In the genomic region with DNA sequence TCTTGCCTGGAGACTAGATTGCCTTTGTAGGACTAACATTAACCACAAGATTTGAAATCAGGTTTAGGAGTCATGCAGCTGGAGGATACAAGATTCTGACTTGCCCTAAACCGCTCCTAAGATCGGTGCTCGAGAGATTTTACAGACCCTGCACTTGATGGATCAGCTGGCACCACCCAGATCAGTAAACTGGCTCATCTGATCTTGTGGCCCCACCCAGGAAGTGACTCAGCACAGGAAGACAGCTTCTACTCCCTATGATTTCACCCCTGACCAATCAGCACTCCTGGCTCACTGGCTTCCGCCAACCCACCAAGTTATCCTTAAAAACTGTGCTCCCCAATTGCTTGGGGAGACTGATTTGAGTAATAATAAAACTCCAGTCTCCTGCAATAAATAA, we compare ENCODE assay signal across 10 cellular contexts. TPM values are rescaled to one million over a fixed set of nuclear protein-coding genes. Genes with fewer than 3 reads are reported as not detected.
A peak's percentile ranks its signal among the peaks of the same experiment; 100 is the strongest.
DNase-seq lines count a peak whose midpoint lies in the region; ATAC-seq, FAIRE-seq and TF ChIP-seq lines count a peak whose summit lies in the region.
"Had no signal": no experiment of that assay in that cellular context is flagged by ENCODE, and none has a peak within 500 bp of the region (broad histone marks: within the 10 kb centered on the region; RNA-seq: fewer than 3 reads in every experiment).

No MANE protein-coding gene starts in this region.

- H3K27me3 ChIP-seq in bronchial epithelial cell (ENCODE audit: control insufficient read depth, insufficient read depth, low read length): no peaks in the 10 kb centered on the region
- no peaks in the 10 kb centered on the region for H3K27me3 ChIP-seq in prostate gland (replicated peaks; ENCODE audit: insufficient read depth)

- no peak overlapping the region for H3K4me3 ChIP-seq in bronchial epithelial cell (ENCODE audit: low read depth, low read length)
- H3K4me3 ChIP-seq in prostate gland: no peak overlapping the region

- peak overlapping the region; percentile 73 for H3K27ac ChIP-seq in RWPE1
- H3K27ac ChIP-seq in prostate gland: peak overlapping the region in 1 of 2 donors; percentile 89

- DNase-seq in activated CD4-positive, alpha-beta T cell treated with anti-CD3 and anti-CD28 coated beads for 48 hours: peak; percentile 56
- no peak for DNase-seq in activated CD4-positive, alpha-beta T cell treated with anti-CD3 and anti-CD28 coated beads for 1 hour
- DNase-seq in RWPE1 (ENCODE audit: low spot score) (no peak), bronchial epithelial cell (ENCODE audit: low read depth) (peak; percentile 29), prostate gland (ENCODE audit: low spot score) (no peak)
- peak; percentile 50 for DNase-seq in stimulated activated naive CD8-positive, alpha-beta T cell treated with anti-CD3 and anti-CD28 coated beads, Interleukin-15, Interleukin-2, amounts not matched to agents 100 U/mL and 50 U/mL, for 24 hours
- DNase-seq: aorta, C1 segment of cervical spinal cord had no signal

- no peak for ATAC-seq in stimulated activated naive CD8-positive, alpha-beta T cell treated with anti-CD3 and anti-CD28 coated beads, Interleukin-15, Interleukin-2, amounts not matched to agents 100 U/mL and 50 U/mL, for 24 hours
- no peak for ATAC-seq in GM19395 (IDR thresholded peaks at IDR 0.05; ENCODE audit: unreplicated experiment)
- no peak for ATAC-seq in GM21367 (IDR thresholded peaks at IDR 0.05; ENCODE audit: unreplicated experiment)

- 96% methylated on average over 4 of the region's 4 CpGs for WGBS in prostate gland

- TF ChIP-seq CTCF in RWPE1 (conservative IDR thresholded peaks at IDR 0.05; ENCODE audit: low read depth): no peak
- no peak for TF ChIP-seq CTCF in bronchial epithelial cell (IDR thresholded peaks at IDR 0.05; ENCODE audit: insufficient read depth, low read length, severe bottlenecking)
- no peak for TF ChIP-seq CTCF in prostate gland (IDR thresholded peaks at IDR 0.05)

- CTCF ChIA-PET in RWPE1 (lab: Yijun Ruan, JAX): no interaction called here

- no peaks in the 10 kb centered on the region for H3K36me3 ChIP-seq in bronchial epithelial cell (ENCODE audit: control insufficient read depth, insufficient read depth, low read length)
- no peaks in the 10 kb centered on the region for H3K36me3 ChIP-seq in prostate gland

- POLR2A ChIA-PET in RWPE1 (lab: Yijun Ruan, JAX; ENCODE audit: low non-redundant PET): no interaction called here

- no peaks in the 10 kb centered on the region for H3K9me3 ChIP-seq in prostate gland

- no peak for TF ChIP-seq POLR2A in prostate gland (IDR thresholded peaks at IDR 0.05)

- no peak for FAIRE-seq in bronchial epithelial cell (lab: Jason Lieb, UNC)

- intact Hi-C loops in prostate gland (cut with DNase I): loop anchor here (5.0 kb wide), 1 partner anchor 192 kb away; a partner anchor contains a TSS

- no peaks in the 10 kb centered on the region for H3K4me1 ChIP-seq in prostate gland (replicated peaks)

RNA-seq across cellular contexts. Expression of a gene that starts 0.9 kb away (rescaled TPM):
- total RNA-seq in bronchial epithelial cell (under 0.01 and 0.13 TPM in 2 replicates), prostate gland (1 to 10 TPM in 1 of 2 donors, under 1 TPM in 1; 0.32 to 3.9 TPM)

RNA-seq across cellular contexts. Expression of a gene that starts 8.5 kb away (rescaled TPM):
- total RNA-seq in bronchial epithelial cell (31.2 and 40.8 TPM in 2 replicates), prostate gland (10 to 100 TPM; 42.5 to 43.2 TPM)

Comparison
In these comparisons a context has a peak if more than half of its experiments do, and no peak if none do; other contexts are left out.
1. DNase-seq: peak in activated CD4-positive, alpha-beta T cell treated with anti-CD3 and anti-CD28 coated beads for 48 hours (single experiment), bronchial epithelial cell (single experiment) and stimulated activated naive CD8-positive, alpha-beta T cell treated with anti-CD3 and anti-CD28 coated beads, Interleukin-15, Interleukin-2, amounts not matched to agents 100 U/mL and 50 U/mL, for 24 hours (single experiment); none in activated CD4-positive, alpha-beta T cell treated with anti-CD3 and anti-CD28 coated beads for 1 hour (single experiment), RWPE1 (single experiment) and prostate gland (single experiment).